11 cellular contexts compared by ENCODE assay signal in genomic region chr17:77476498-77476897, GRCh38.
DNase-seq lines count a peak whose midpoint lies in the region; ATAC-seq, FAIRE-seq and TF ChIP-seq lines count a peak whose summit lies in the region.
"Had no signal": no experiment of that assay in that cellular context is flagged by ENCODE, and none has a peak within 500 bp of the region (broad histone marks: within the 10 kb centered on the region; RNA-seq: fewer than 3 reads in every experiment).

No MANE protein-coding gene starts in this region.

- peak overlapping the region; percentile 95 for H3K27ac Mint-ChIP-seq in nephron progenitor cell

- peaks cover 3% of the 10 kb centered on the region for H3K36me3 Mint-ChIP-seq in nephron progenitor cell (ENCODE audit: low read depth)

- no peak overlapping the region for H2BK20ac ChIP-seq in H1 (ENCODE audit: low read length)

- no peak overlapping the region for H3K4me3 Mint-ChIP-seq in nephron progenitor cell

- FAIRE-seq in H1 (lab: Jason Lieb, UNC) = no peak

- H3K79me1 ChIP-seq in H1 (ENCODE audit: low read depth, low read length) = peaks cover 26% of the 10 kb centered on the region

- no peak overlapping the region for H2BK5ac ChIP-seq in H1 (ENCODE audit: low read depth, low read length)

- no peaks in the 10 kb centered on the region for H3K9me3 ChIP-seq in cardiac muscle cell (ENCODE audit: low read depth)
- no peaks in the 10 kb centered on the region for H3K9me3 ChIP-seq in H1 (ENCODE audit: insufficient read depth in 2 of 2, low read depth in 1 of 2, low read length in 1 of 2)
- H3K9me3 ChIP-seq in vagina = no peaks in the 10 kb centered on the region

- H3K27ac ChIP-seq in cardiac muscle cell (peak overlapping the region; percentile 96), H1 (ENCODE audit: low read depth, low read length) (no peak overlapping the region), vagina (peak overlapping the region; percentile 90)

- TF ChIP-seq CTCF in cardiac muscle cell (IDR thresholded peaks at IDR 0.05; ENCODE audit: low read depth, low read length) = no peak
- no peak for TF ChIP-seq CTCF in H1 (IDR thresholded peaks at IDR 0.05; ENCODE audit: control extremely low read depth in 1 of 3, insufficient read depth in 1 of 3, low read depth in 1 of 3, low read length in 3 of 3)
- no peak for TF ChIP-seq CTCF in nephron progenitor cell (IDR thresholded peaks at IDR 0.05)
- no peak for TF ChIP-seq CTCF in vagina (IDR thresholded peaks at IDR 0.05)

- no peaks in the 10 kb centered on the region for H3K27me3 ChIP-seq in cardiac muscle cell
- H3K27me3 ChIP-seq in H1 (replicated peaks in 1 of 4; ENCODE audit: control insufficient read depth in 3 of 4, extremely low read depth in 1 of 4, insufficient read depth in 3 of 4, low read length in 3 of 4) = no peaks in the 10 kb centered on the region
- no peaks in the 10 kb centered on the region for H3K27me3 ChIP-seq in vagina

- H4K8ac ChIP-seq in H1 (ENCODE audit: extremely low read depth, insufficient read depth, low read length) = 0 out of 2 replicates have a peak overlapping the region, but pooled peaks have one; percentile 69

- H3K56ac ChIP-seq in H1 (replicated peaks; ENCODE audit: insufficient read length, low read depth, low read length) = no peak overlapping the region

- no peaks in the 10 kb centered on the region for H3K9me3 Mint-ChIP-seq in nephron progenitor cell

- peaks cover 6 to 83% of the 10 kb centered on the region in 2 experiments for H3K79me2 ChIP-seq in H1 (ENCODE audit: control insufficient read depth in 1 of 2, insufficient read depth in 2 of 2, low read length in 2 of 2)

- no peak overlapping the region for H3K4me3 ChIP-seq in cardiac muscle cell
- no peak overlapping the region for H3K4me3 ChIP-seq in H1 (ENCODE audit: extremely low read depth in 1 of 4, insufficient read depth in 2 of 4, low read depth in 3 of 4, low read length in 4 of 4)
- H3K4me3 ChIP-seq in vagina = no peak overlapping the region

- H3K27me3 Mint-ChIP-seq in nephron progenitor cell (ENCODE audit: low read depth, poor library complexity) = no peaks in the 10 kb centered on the region

- H3K14ac ChIP-seq in H1 (ENCODE audit: insufficient read length) = no peak overlapping the region

- H4K5ac ChIP-seq in H1 (ENCODE audit: insufficient read length, low read depth, low read length) = no peak overlapping the region

- H3K23me2 ChIP-seq in H1 (ENCODE audit: low read depth, low read length) = no peaks in the 10 kb centered on the region; the same call in 1 of the 2 replicates

- H3K23ac ChIP-seq in H1 (ENCODE audit: insufficient read length) = no peak overlapping the region

- H2AK5ac ChIP-seq in H1 (ENCODE audit: low read depth, low read length) = no peak overlapping the region; the same call in 1 of the 2 replicates

- peak overlapping the region; percentile 32; the same call in 1 of the 2 replicates for H3K18ac ChIP-seq in H1 (ENCODE audit: extremely low read depth, low read length)

- TF ChIP-seq RAD21 in H1 (IDR thresholded peaks at IDR 0.05 in 1 of 2, conservative IDR thresholded peaks at IDR 0.05 in 1 of 2; ENCODE audit: low read depth in 2 of 2, low read length in 2 of 2) = no peak

- H3K36me3 ChIP-seq in cardiac muscle cell (no peaks in the 10 kb centered on the region), H1 (ENCODE audit: control insufficient read depth in 2 of 4, insufficient read depth in 4 of 4, low read length in 3 of 4) (peaks cover 0 to 6% (median 0%) of the 10 kb centered on the region in 4 experiments; a peak in 1 of 8 replicates), vagina (no peaks in the 10 kb centered on the region)

- H3K4ac ChIP-seq in H1 (replicated peaks; ENCODE audit: insufficient read length, low read depth, low read length) = no peak overlapping the region

- H3K9ac ChIP-seq in H1 (replicated peaks in 1 of 4; ENCODE audit: extremely low read depth in 1 of 4, low read depth in 3 of 4, low read length in 3 of 4) = no peak overlapping the region

- H2BK12ac ChIP-seq in H1 (ENCODE audit: low read depth, low read length) = 0 out of 2 replicates have a peak overlapping the region, but pooled peaks have one; percentile 50

- H4K20me1 ChIP-seq in H1 (replicated peaks in 1 of 2; ENCODE audit: control insufficient read depth in 1 of 2, insufficient read depth in 2 of 2, low read length in 2 of 2) = peaks cover 8 to 11% of the 10 kb centered on the region in 2 experiments

- no peak overlapping the region for H3K4me2 ChIP-seq in H1 (ENCODE audit: insufficient read depth in 1 of 2, low read depth in 2 of 2, low read length in 2 of 2)

- no peak for TF ChIP-seq EP300 in H1 (IDR thresholded peaks at IDR 0.05; ENCODE audit: borderline replicate concordance in 1 of 2, low read depth in 2 of 2, low read length in 2 of 2)

- H2BK15ac ChIP-seq in H1 (ENCODE audit: low read length) = no peak overlapping the region

- H2AFZ ChIP-seq in H1 (ENCODE audit: low read length) = no peak overlapping the region

- 91% methylated on average over 8 of the region's 8 CpGs; no CpG with 5 or more reads in 1 of the 2 experiments for WGBS in H1 (ENCODE audit: extremely low coverage in 1 of 2, insufficient coverage in 1 of 2, insufficient read length in 1 of 2, insufficient replicate concordance in 2 of 2, low coverage in 1 of 2, low lambda C conversion rate in 2 of 2, missing lambda C conversion rate in 1 of 2), 2 experiments

- ATAC-seq in Right ventricle myocardium inferior (no peak), HG03175 (IDR thresholded peaks at IDR 0.05; ENCODE audit: unreplicated experiment) (no peak)

- H4K91ac ChIP-seq in H1 (replicated peaks; ENCODE audit: insufficient read length, low read length) = no peak overlapping the region

- no peak overlapping the region for H2BK120ac ChIP-seq in H1 (replicated peaks; ENCODE audit: low read depth, low read length)

- H3K4me1 Mint-ChIP-seq in nephron progenitor cell = peaks cover 93% of the 10 kb centered on the region

- TF ChIP-seq POLR2A in H1 (IDR thresholded peaks at IDR 0.05; ENCODE audit: control extremely low read depth in 1 of 2, low read depth in 2 of 2, low read length in 2 of 2) (no peak), vagina (IDR thresholded peaks at IDR 0.05) (no peak)

- CTCF ChIA-PET in H1 (lab: Charles Lee; ENCODE audit: partially characterized antibody) = interaction anchor here (0.5 to 2.6 kb wide), 3 partner anchors 16 to 1351 kb away, joined by 4 to 17 read pairs (median 6); no protein-coding TSS in a partner anchor

- DNase-seq in cardiac muscle cell (ENCODE audit: low read depth in 1 of 2, low spot score in 1 of 2) = no peak
- no peak for DNase-seq in Right ventricle myocardium inferior (ENCODE audit: missing footprints)
- no peak for DNase-seq in H1 (ENCODE audit: low read depth in 1 of 2, low spot score in 2 of 2)
- DNase-seq in nephron progenitor cell = no peak
- no peak for DNase-seq in vagina (ENCODE audit: extremely low spot score in 2 of 2)
- no peak for DNase-seq in effector CD8-positive, alpha-beta T cell (lab: John Stamatoyannopoulos, UW)
- DNase-seq in NCI-H2029 (lab: John Stamatoyannopoulos, UW) = no peak
- DNase-seq: activated CD4-positive, alpha-beta T cell treated with anti-CD3 and anti-CD28 coated beads for 48 hours; central memory CD4-positive, alpha-beta T cell; stimulated activated CD4-positive, alpha-beta T cell treated with anti-CD3 and anti-CD28 coated beads, Interleukin-15, amount 100 ng/mL, for 24 hours had no signal

- intact Hi-C loops in Right ventricle myocardium inferior (cut with DNase I) (no loop called here), vagina (cut with DNase I) (loop anchor here (10.0 kb wide), 1 partner anchor 102 kb away; no protein-coding TSS in a partner anchor)

- POLR2A ChIA-PET in H1 (lab: Charles Lee; ENCODE audit: partially characterized antibody) = interaction anchor here (1.2 to 6.1 kb wide), 2 partner anchors 25 to 94 kb away, joined by 4 to 33 read pairs; no protein-coding TSS in a partner anchor

- H3K4me1 ChIP-seq in cardiac muscle cell (ENCODE audit: low read depth) (peaks cover 88% of the 10 kb centered on the region), H1 (replicated peaks in 1 of 4; ENCODE audit: control insufficient read depth in 3 of 4, insufficient read depth in 4 of 4, low read length in 3 of 4) (peaks cover 21 to 76% (median 52%) of the 10 kb centered on the region in 4 experiments), vagina (peaks cover 100% of the 10 kb centered on the region)

TF ChIP-seq in H1, 55 proteins besides CTCF, POLR2A, EP300 and RAD21:
- TF ChIP-seq JUND (IDR thresholded peaks at IDR 0.05; ENCODE audit: low read length) (no peak), EGR1 (IDR thresholded peaks at IDR 0.05; ENCODE audit: borderline replicate concordance, low read depth, low read length) (no peak), CTBP2 (IDR thresholded peaks at IDR 0.05; ENCODE audit: borderline replicate concordance, insufficient read depth, insufficient read length, low read length) (no peak), HDAC6 (IDR thresholded peaks at IDR 0.05; ENCODE audit: low read depth, low read length) (no peak), GTF2F1 (IDR thresholded peaks at IDR 0.05; ENCODE audit: borderline replicate concordance, low read depth, low read length) (no peak), SIRT6 (IDR thresholded peaks at IDR 0.05; ENCODE audit: low read length) (no peak), RNF2 (IDR thresholded peaks at IDR 0.05; ENCODE audit: borderline replicate concordance, low read depth, low read length, missing control alignments, poor library complexity, severe bottlenecking) (no peak), MAFK (IDR thresholded peaks at IDR 0.05; ENCODE audit: low read depth, low read length) (no peak), SP1 (IDR thresholded peaks at IDR 0.05; ENCODE audit: low read depth, low read length) (no peak), SP2 (IDR thresholded peaks at IDR 0.05; ENCODE audit: low read length) (no peak), TEAD4 (IDR thresholded peaks at IDR 0.05; ENCODE audit: low read depth, low read length) (no peak), SRF (IDR thresholded peaks at IDR 0.05; ENCODE audit: low read depth, low read length) (no peak), RXRA (IDR thresholded peaks at IDR 0.05; ENCODE audit: insufficient read depth, low read depth, low read length) (no peak), TAF1 (IDR thresholded peaks at IDR 0.05; ENCODE audit: low read depth, low read length) (no peak), SIX5 (IDR thresholded peaks at IDR 0.05; ENCODE audit: low read depth, low read length) (no peak), POLR2AphosphoS5 (IDR thresholded peaks at IDR 0.05; ENCODE audit: low read depth, low read length) (no peak), SAP30 (IDR thresholded peaks at IDR 0.05; ENCODE audit: insufficient read depth, insufficient replicate concordance, low read length) (no peak)
TF ChIP-seq in H1: peak in this region for 0.
